ENCODE assay signal across 8 cellular contexts in genomic region chr7:35253680-35254495, GRCh38. TPM values are rescaled to one million over a fixed set of nuclear protein-coding genes. Genes with fewer than 3 reads are reported as not detected.
DNase-seq lines count a peak whose midpoint lies in the region; ATAC-seq and TF ChIP-seq lines count a peak whose summit lies in the region.

Gene TBX20, minus strand, starts transcription at chr7:35254100. Its CDS starts 480 bp downstream, at chr7:35253620.

- H3K4me1 ChIP-seq in heart left ventricle: peaks cover 0 to 24% (median 3%) of the 10 kb centered on the region in 12 donors
- no peaks in the 10 kb centered on the region for H3K4me1 ChIP-seq in psoas muscle

- POLR2A ChIA-PET in activated CD8-positive, alpha-beta T cell treated with anti-CD3 and anti-CD28 coated beads for 36 hours (lab: Charles Lee): no interaction called here

- H3K9me3 Mint-ChIP-seq in activated CD8-positive, alpha-beta T cell treated with anti-CD3 and anti-CD28 coated beads for 36 hours: no peaks in the 10 kb centered on the region

- H3K27me3 ChIP-seq in heart left ventricle (peaks cover 0 to 100% (median 20%) of the 10 kb centered on the region in 9 donors), psoas muscle (ENCODE audit: insufficient read depth in 3 of 3, low read length in 2 of 3) (peaks cover 4 to 100% (median 53%) of the 10 kb centered on the region in 3 donors)

- peak; percentile 94 for DNase-seq in DMS 273 (lab: John Stamatoyannopoulos, UW; ENCODE audit: unreplicated experiment)
- peak; percentile 40 for DNase-seq in activated CD8-positive, alpha-beta T cell treated with anti-CD3 and anti-CD28 coated beads for 36 hours
- peak; percentile 77 to 91 (median 88) for DNase-seq in heart left ventricle
- peak; percentile 41 to 66 for DNase-seq in psoas muscle
- no peak for DNase-seq in NAMALWA (ENCODE audit: low spot score)
- DNase-seq in putamen (ENCODE audit: low spot score): no peak

- TF ChIP-seq POLR2A in heart left ventricle (IDR thresholded peaks at IDR 0.05): peak; percentile 45 to 95

- peak within 1 kb of the TSS; percentile 83 to 97 (median 90) for H3K27ac ChIP-seq in heart left ventricle
- no peak within 1 kb of the TSS for H3K27ac ChIP-seq in psoas muscle

- ATAC-seq in HG03354 (IDR thresholded peaks at IDR 0.05; ENCODE audit: poor library complexity, severe bottlenecking, unreplicated experiment) (peak; percentile 65), heart left ventricle (peak; percentile 38 to 89 (median 79)), psoas muscle (peak in 3 of 4 donors; percentile 43 to 65 (median 52)), HG02571 (IDR thresholded peaks at IDR 0.05; ENCODE audit: unreplicated experiment) (no peak)
- peak; percentile 72 for ATAC-seq in activated CD8-positive, alpha-beta T cell treated with anti-CD3 and anti-CD28 coated beads for 36 hours

- intact Hi-C loops in activated CD8-positive, alpha-beta T cell treated with anti-CD3 and anti-CD28 coated beads for 36 hours (cut with micrococcal nuclease): no loop called here
- intact Hi-C loops in heart left ventricle (cut with DNase I): loop anchor here in 9 of 10 donors (2.0 to 10.0 kb wide), 8 partner anchors 121 to 271 kb away; no protein-coding TSS in a partner anchor
- intact Hi-C loops in psoas muscle (cut with DNase I): no loop called here

- peaks cover 13% of the 10 kb centered on the region for H3K4me1 Mint-ChIP-seq in activated CD8-positive, alpha-beta T cell treated with anti-CD3 and anti-CD28 coated beads for 36 hours (ENCODE audit: low read depth)

- whole genome bisulfite sequencing in heart left ventricle, 4 donors: 1 to 2% (median 1%) methylated on average over 60 to 77 of the region's 77 CpGs
- 1 to 2% (median 2%) methylated on average over 63 to 77 of the region's 77 CpGs for WGBS in psoas muscle, 3 donors

- peak within 1 kb of the TSS; percentile 49 for H3K4me3 Mint-ChIP-seq in activated CD8-positive, alpha-beta T cell treated with anti-CD3 and anti-CD28 coated beads for 36 hours

- CTCF ChIA-PET in activated CD8-positive, alpha-beta T cell treated with anti-CD3 and anti-CD28 coated beads for 36 hours (lab: Charles Lee): no interaction called here

- H3K27me3 Mint-ChIP-seq in activated CD8-positive, alpha-beta T cell treated with anti-CD3 and anti-CD28 coated beads for 36 hours: peaks cover 86% of the 10 kb centered on the region

- peaks cover 4% of the 10 kb centered on the region for H3K36me3 Mint-ChIP-seq in activated CD8-positive, alpha-beta T cell treated with anti-CD3 and anti-CD28 coated beads for 36 hours (ENCODE audit: low read depth)

- peaks cover 0 to 11% (median 0%) of the 10 kb centered on the region in 9 donors for H3K36me3 ChIP-seq in heart left ventricle
- no peaks in the 10 kb centered on the region for H3K36me3 ChIP-seq in psoas muscle (ENCODE audit: insufficient read depth in 1 of 2, low read depth in 1 of 2)

- H3K9me3 ChIP-seq in heart left ventricle (no peaks in the 10 kb centered on the region), psoas muscle (no peaks in the 10 kb centered on the region)

- no peak within 1 kb of the TSS for H3K27ac Mint-ChIP-seq in activated CD8-positive, alpha-beta T cell treated with anti-CD3 and anti-CD28 coated beads for 36 hours

- H3K4me3 ChIP-seq in heart left ventricle (peak within 1 kb of the TSS; percentile 47 to 90 (median 74)), psoas muscle (peak within 1 kb of the TSS; percentile 52)

- TF ChIP-seq CTCF in activated CD8-positive, alpha-beta T cell treated with anti-CD3 and anti-CD28 coated beads for 36 hours (IDR thresholded peaks at IDR 0.05): no peak
- no peak for TF ChIP-seq CTCF in heart left ventricle (IDR thresholded peaks at IDR 0.05)
- TF ChIP-seq CTCF in psoas muscle (IDR thresholded peaks at IDR 0.05): no peak

RNA-seq across cellular contexts. Expression of gene TBX20, which starts in this region (rescaled TPM):
- not detected for total RNA-seq in activated CD8-positive, alpha-beta T cell treated with anti-CD3 and anti-CD28 coated beads for 36 hours
- total RNA-seq in heart left ventricle (100 to 1,000 TPM in 7 of 9 donors, 10 to 100 TPM in 2; 84.8 to 155 (median 127) TPM), psoas muscle (not detected)
- polyA plus RNA-seq in heart left ventricle (10 to 100 TPM in 1 of 2 donors, 1 to 10 TPM in 1; 5.1 to 30.8 TPM), psoas muscle (not detected)

Comparison
In these comparisons a context has a peak if more than half of its experiments do, and no peak if none do; other contexts are left out.
1. RNA of gene TBX20 (total RNA-seq): 84.8 to 155 TPM in heart left ventricle; not detected in activated CD8-positive, alpha-beta T cell treated with anti-CD3 and anti-CD28 coated beads for 36 hours and not detected in psoas muscle; every median in the first group is over 10 times any median in the second.
2. RNA of gene TBX20 (polyA plus RNA-seq): 5.1 to 30.8 TPM in heart left ventricle; not detected in psoas muscle; every median in the first group is over 4 times any median in the second.
3. Peak in DNase-seq and ATAC-seq in activated CD8-positive, alpha-beta T cell treated with anti-CD3 and anti-CD28 coated beads for 36 hours; RNA of the gene not detected or under 1 TPM.
4. Peak in DNase-seq, ATAC-seq and H3K4me3 ChIP-seq in psoas muscle; RNA of the gene not detected or under 1 TPM.
5. DNase-seq: peak in DMS 273 (single experiment) and heart left ventricle (5 of 5); none in NAMALWA (single experiment) and putamen (single experiment).
6. intact Hi-C loops: an anchor here in heart left ventricle (2.0 to 10.0 kb wide); none called in activated CD8-positive, alpha-beta T cell treated with anti-CD3 and anti-CD28 coated beads for 36 hours and psoas muscle.